ENCODE assay signal across 10 cellular contexts in the genomic region with DNA sequence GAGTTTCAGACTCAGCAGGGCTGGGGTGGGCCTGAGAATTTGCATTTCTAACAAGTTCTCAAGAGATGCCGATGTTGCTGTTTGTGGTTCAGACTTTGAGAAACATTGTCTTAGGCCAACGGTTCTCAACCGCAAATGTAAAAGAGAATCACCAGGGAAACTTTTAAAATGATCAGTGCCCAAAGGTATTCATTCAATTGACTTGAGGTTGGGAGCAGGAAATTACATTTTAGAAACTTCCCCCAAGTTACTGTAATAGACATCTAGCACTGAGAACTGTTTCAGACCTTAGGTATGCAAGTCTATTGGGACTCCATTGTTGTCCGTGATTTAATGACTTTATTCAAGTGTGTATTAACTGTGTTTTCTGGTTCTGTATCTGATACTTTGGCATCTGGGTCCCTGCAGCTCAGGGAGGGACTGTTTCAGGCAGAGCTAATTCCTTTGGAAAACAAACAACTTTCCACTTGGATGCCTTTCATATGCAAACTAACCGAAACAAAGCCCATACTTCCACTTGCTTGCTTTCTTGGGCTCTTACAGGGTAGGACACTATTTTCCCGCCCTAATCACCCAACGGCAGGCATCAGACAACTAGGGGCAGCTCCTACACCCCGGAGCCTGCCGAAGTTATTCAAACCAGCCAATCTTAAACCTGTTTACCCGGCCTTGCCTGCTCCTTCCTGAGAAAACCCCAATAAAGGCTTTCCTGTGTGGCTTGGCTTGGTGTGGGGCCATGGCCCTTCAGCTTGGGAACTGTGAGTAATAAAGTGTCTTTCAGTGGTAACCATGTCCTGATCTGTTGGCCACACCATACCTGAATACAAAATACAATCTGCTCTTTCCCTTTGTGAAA.
DNase-seq lines count a peak whose midpoint lies in the region; ATAC-seq, FAIRE-seq and TF ChIP-seq lines count a peak whose summit lies in the region.
"Had no signal": no experiment of that assay in that cellular context is flagged by ENCODE, and none has a peak within 500 bp of the region (broad histone marks: within the 10 kb centered on the region; RNA-seq: fewer than 3 reads in every experiment).

No MANE protein-coding gene starts in this region.

- H3K9me3 Mint-ChIP-seq in neural crest cell (no peaks in the 10 kb centered on the region), glutamatergic neuron (ENCODE audit: unreplicated experiment) (no peaks in the 10 kb centered on the region)

- peaks cover 22% of the 10 kb centered on the region for H3K4me1 ChIP-seq in GM23248 (ENCODE audit: insufficient read depth)
- peaks cover 53% of the 10 kb centered on the region for H3K4me1 ChIP-seq in HUES64 (ENCODE audit: insufficient read depth, low read length)
- no peaks in the 10 kb centered on the region for H3K4me1 ChIP-seq in left lung
- H3K4me1 ChIP-seq: stomach had no signal

- peaks cover 7% of the 10 kb centered on the region for H3K4me1 Mint-ChIP-seq in neural crest cell
- H3K4me1 Mint-ChIP-seq in glutamatergic neuron (ENCODE audit: low read depth, unreplicated experiment) = peaks cover 11% of the 10 kb centered on the region

- no peak overlapping the region for H3K9ac ChIP-seq in GM23248
- H3K9ac ChIP-seq in HUES64 (ENCODE audit: low read depth, low read length) = peak overlapping the region; percentile 47

- WGBS in GM23248 (ENCODE audit: low coverage in 1 of 2, low lambda C conversion rate in 2 of 2, missing lambda C conversion rate in 2 of 2), 2 experiments = 38 to 50% methylated on average over 10 of the region's 10 CpGs
- WGBS in HUES64 = 3% methylated on average over 10 of the region's 10 CpGs

- no peak overlapping the region for H3K4me3 Mint-ChIP-seq in neural crest cell
- no peak overlapping the region for H3K4me3 Mint-ChIP-seq in glutamatergic neuron (ENCODE audit: unreplicated experiment)

- in situ Hi-C loops in GM23248 (cut with MboI) = no loop called here

- intact Hi-C loops in left lung (cut with DNase I) = no loop called here

- no peaks in the 10 kb centered on the region for H3K27me3 ChIP-seq in GM23248 (replicated peaks; ENCODE audit: insufficient read depth)
- no peaks in the 10 kb centered on the region for H3K27me3 ChIP-seq in HUES64 (ENCODE audit: insufficient read depth, low read length)
- no peaks in the 10 kb centered on the region for H3K27me3 ChIP-seq in left lung
- H3K27me3 ChIP-seq: stomach had no signal

- peak overlapping the region; percentile 29 for H2AFZ ChIP-seq in GM23248

- ATAC-seq in GM18858 (IDR thresholded peaks at IDR 0.05; ENCODE audit: unreplicated experiment) (peak; percentile 54), left lung (no peak)
- ATAC-seq: sciatic nerve had no signal

- H3K4me2 ChIP-seq in GM23248 (ENCODE audit: unreplicated experiment) = peak overlapping the region; percentile 13

- no peaks in the 10 kb centered on the region for H3K36me3 ChIP-seq in GM23248 (ENCODE audit: low read depth)
- no peaks in the 10 kb centered on the region for H3K36me3 ChIP-seq in HUES64 (ENCODE audit: insufficient read depth, low read length)
- H3K36me3 ChIP-seq in left lung = no peaks in the 10 kb centered on the region
- H3K36me3 ChIP-seq: stomach had no signal

- no peak overlapping the region for H3K4me3 ChIP-seq in GM23248
- peak overlapping the region; percentile 17 for H3K4me3 ChIP-seq in HUES64 (ENCODE audit: low read length)
- no peak overlapping the region for H3K4me3 ChIP-seq in left lung
- H3K4me3 ChIP-seq: stomach had no signal

- H3F3A ChIP-seq in GM23248 (ENCODE audit: insufficient read depth) = 0 out of 2 replicates have a peak, but pooled peaks cover 3% of the 10 kb centered on the region

- no peaks in the 10 kb centered on the region for H3K9me3 ChIP-seq in GM23248 (ENCODE audit: low read depth)
- H3K9me3 ChIP-seq in HUES64 (ENCODE audit: insufficient read depth, low read depth, low read length) = no peaks in the 10 kb centered on the region
- H3K9me3 ChIP-seq in left lung = no peaks in the 10 kb centered on the region
- H3K9me3 ChIP-seq: stomach had no signal

- H3K79me2 ChIP-seq in GM23248 (ENCODE audit: insufficient read depth) = no peaks in the 10 kb centered on the region

- H3K27me3 Mint-ChIP-seq in neural crest cell (ENCODE audit: low read depth) (peaks cover 3% of the 10 kb centered on the region), glutamatergic neuron (ENCODE audit: unreplicated experiment) (peaks cover 1% of the 10 kb centered on the region)

- DNase-seq in GM23248 (peak; percentile 75), neural crest cell (ENCODE audit: low read depth, low spot score) (no peak), GF-D8 (lab: John Stamatoyannopoulos, UW) (no peak), RCC 7860 (ENCODE audit: low spot score) (no peak), left lung (no peak), glutamatergic neuron (no peak)
- DNase-seq: stomach had no signal

- H3K9me2 ChIP-seq in GM23248 (ENCODE audit: insufficient read depth) = no peaks in the 10 kb centered on the region

- no peak for FAIRE-seq in RCC 7860 (lab: Jason Lieb, UNC)

- no peaks in the 10 kb centered on the region for H4K20me1 ChIP-seq in GM23248 (ENCODE audit: insufficient read depth)

- no peaks in the 10 kb centered on the region for H3K36me3 Mint-ChIP-seq in neural crest cell (ENCODE audit: low read depth)
- H3K36me3 Mint-ChIP-seq in glutamatergic neuron (ENCODE audit: unreplicated experiment) = no peaks in the 10 kb centered on the region

- H3K27ac ChIP-seq in GM23248 = peak overlapping the region; percentile 65
- H3K27ac ChIP-seq in HUES64 (ENCODE audit: low read depth, low read length) = peak overlapping the region; percentile 88
- H3K27ac ChIP-seq in left lung = no peak overlapping the region
- H3K27ac ChIP-seq: stomach had no signal

- H3K27ac Mint-ChIP-seq in neural crest cell (ENCODE audit: unreplicated experiment) (peak overlapping the region; percentile 81), glutamatergic neuron (ENCODE audit: unreplicated experiment) (no peak overlapping the region)

- TF ChIP-seq CTCF in neural crest cell (conservative IDR thresholded peaks at IDR 0.05) = no peak
- no peak for TF ChIP-seq CTCF in left lung (IDR thresholded peaks at IDR 0.05)
- TF ChIP-seq CTCF in glutamatergic neuron (IDR thresholded peaks at IDR 0.05; ENCODE audit: partially characterized antibody, unreplicated experiment) = no peak

Comparison
In these comparisons a context has a peak if more than half of its experiments do, and no peak if none do; other contexts are left out.
1. H3K27ac ChIP-seq: peak in GM23248 (single experiment) and HUES64 (single experiment); none in left lung (0 of 2).